ENCODE assay signal across 9 cellular contexts in genomic region chr16:68786685-68787418, GRCh38. TPM values are rescaled to one million over a fixed set of nuclear protein-coding genes. Genes with fewer than 3 reads are reported as not detected.
DNase-seq lines count a peak whose midpoint lies in the region; FAIRE-seq and TF ChIP-seq lines count a peak whose summit lies in the region.
"Had no signal": no experiment of that assay in that cellular context is flagged by ENCODE, and none has a peak within 500 bp of the region (broad histone marks: within the 10 kb centered on the region; RNA-seq: fewer than 3 reads in every experiment).

No MANE protein-coding gene starts in this region.

- FAIRE-seq in bronchial epithelial cell (lab: Jason Lieb, UNC): no peak

- H3K36me3 ChIP-seq in bronchial epithelial cell (ENCODE audit: control insufficient read depth, insufficient read depth, low read length): peaks cover 14% of the 10 kb centered on the region
- H3K36me3 ChIP-seq: BLaER1 treated with 17β-estradiol and CSF1 and Interleukin-3, amounts not matched to agents 10 nM and 100 nM had no signal

- no peak overlapping the region for H3K4me3 ChIP-seq in bronchial epithelial cell (ENCODE audit: low read depth, low read length)
- H3K4me3 ChIP-seq: BLaER1 treated with 17β-estradiol and CSF1 and Interleukin-3, amounts not matched to agents 10 nM and 100 nM had no signal

- peak; percentile 66 for DNase-seq in COLO668 (lab: John Stamatoyannopoulos, UW; ENCODE audit: unreplicated experiment)
- DNase-seq in NCI-H2081 (lab: John Stamatoyannopoulos, UW): peak; percentile 9 to 61
- DNase-seq in bronchial epithelial cell (ENCODE audit: low read depth): peak; percentile 93
- peak; percentile 38 for DNase-seq in mucosa of gallbladder (ENCODE audit: low spot score)
- DNase-seq in GOT3 (lab: John Stamatoyannopoulos, UW): no peak
- DNase-seq in islet precursor cell: no peak
- DNase-seq in OCI-M1 (lab: John Stamatoyannopoulos, UW): no peak
- DNase-seq in ACHN: no peak

- no peaks in the 10 kb centered on the region for H3K27me3 ChIP-seq in bronchial epithelial cell (ENCODE audit: control insufficient read depth, insufficient read depth, low read length)
- H3K27me3 ChIP-seq: BLaER1 treated with 17β-estradiol and CSF1 and Interleukin-3, amounts not matched to agents 10 nM and 100 nM had no signal

- no peak for TF ChIP-seq CTCF in bronchial epithelial cell (IDR thresholded peaks at IDR 0.05; ENCODE audit: insufficient read depth, low read length, severe bottlenecking)

- in situ Hi-C loops in ACHN (cut with HindIII; ENCODE audit: low pct_ligation_motif_present, low pct_unique_long_range_greater_than_20kb, low sequenced_read_pairs): no loop called here

RNA-seq across cellular contexts. Expression of gene CDH1, which starts 49.8 kb away (rescaled TPM):
- total RNA-seq in bronchial epithelial cell: 250 and 360 TPM in 2 replicates
- total RNA-seq in mucosa of gallbladder: 425 TPM

RNA-seq across cellular contexts. Expression of gene TANGO6, which starts 56.5 kb away (rescaled TPM):
- total RNA-seq in bronchial epithelial cell (13.7 and 16.9 TPM in 2 replicates), mucosa of gallbladder (11.0 TPM)

Comparison
In these comparisons a context has a peak if more than half of its experiments do, and no peak if none do; other contexts are left out.
1. DNase-seq: peak in COLO668 (single experiment), NCI-H2081 (2 of 2), bronchial epithelial cell (single experiment) and mucosa of gallbladder (single experiment); none in GOT3 (single experiment), islet precursor cell (single experiment), OCI-M1 (single experiment) and ACHN (single experiment).